Comparison of ENCODE assay signal across 8 cellular contexts in the genomic region with DNA sequence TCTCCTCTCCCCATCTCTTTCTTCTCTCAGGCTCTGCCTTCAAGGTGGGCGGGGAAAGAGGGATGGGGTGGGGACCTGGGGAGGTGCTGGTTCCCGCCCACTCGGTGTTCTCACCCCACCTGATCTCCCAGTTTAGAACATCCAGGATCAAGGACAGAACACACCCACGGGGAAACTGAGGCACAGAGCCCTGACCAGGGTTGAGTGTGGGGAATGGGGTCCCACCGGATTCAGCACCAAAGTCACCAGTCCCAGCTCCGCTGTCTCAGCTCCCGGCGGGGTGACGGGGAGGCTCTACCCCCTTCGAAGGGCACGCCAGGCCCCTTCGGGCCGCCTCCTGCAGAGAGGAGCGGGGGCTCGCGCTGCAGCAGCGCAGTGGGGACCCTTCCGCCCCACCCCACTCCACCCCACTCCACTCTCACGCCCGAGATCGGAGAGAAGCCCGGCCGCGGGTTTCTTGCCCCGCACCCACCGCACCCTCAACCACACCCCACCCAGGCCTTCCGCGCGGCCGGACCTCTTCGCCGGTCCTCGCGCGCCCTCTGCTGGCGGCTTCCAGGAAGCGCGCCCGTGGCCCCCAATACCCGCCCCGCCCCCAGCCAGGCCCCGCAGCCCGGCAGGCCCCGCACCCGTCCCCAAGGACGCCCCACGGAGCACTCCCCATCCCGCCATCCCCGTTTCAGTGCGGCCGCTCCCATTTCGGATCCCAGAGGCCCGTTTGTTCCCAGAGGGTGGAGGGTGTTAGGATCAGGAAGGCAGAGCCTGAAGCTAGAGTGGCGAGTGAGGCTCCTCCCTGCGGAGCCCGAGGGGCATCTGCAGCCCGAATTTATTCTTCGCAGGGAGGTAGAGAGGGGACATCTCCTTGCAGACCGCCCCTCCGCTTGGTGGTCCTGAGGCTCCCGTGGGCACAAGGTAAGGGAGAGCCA. TPM values are rescaled to one million over a fixed set of nuclear protein-coding genes. Genes with fewer than 3 reads are reported as not detected.
DNase-seq lines count a peak whose midpoint lies in the region; ATAC-seq and TF ChIP-seq lines count a peak whose summit lies in the region.

No MANE protein-coding gene starts in this region.

- peaks cover 9% of the 10 kb centered on the region for H3K4me1 Mint-ChIP-seq in neural crest cell
- peaks cover 43% of the 10 kb centered on the region for H3K4me1 Mint-ChIP-seq in stimulated activated naive CD8-positive, alpha-beta T cell treated with anti-CD3 and anti-CD28 coated beads, Interleukin-15, amount 100 ng/mL, for 72 hours

- H3K4me1 ChIP-seq in BLaER1, result peaks cover 37% of the 10 kb centered on the region
- peaks cover 0 to 12% (median 6%) of the 10 kb centered on the region in 4 donors for H3K4me1 ChIP-seq in Peyer's patch

- H3K27ac ChIP-seq in BLaER1, result peak overlapping the region; percentile 49; the same call in 1 of the 2 replicates
- H3K27ac ChIP-seq in Peyer's patch, result no peak overlapping the region

- H3K27me3 ChIP-seq in BLaER1, result peaks cover 44% of the 10 kb centered on the region
- no peaks in the 10 kb centered on the region for H3K27me3 ChIP-seq in Peyer's patch

- H3K9me3 Mint-ChIP-seq in neural crest cell, result no peaks in the 10 kb centered on the region
- no peaks in the 10 kb centered on the region for H3K9me3 Mint-ChIP-seq in stimulated activated naive CD8-positive, alpha-beta T cell treated with anti-CD3 and anti-CD28 coated beads, Interleukin-15, amount 100 ng/mL, for 72 hours

- peaks cover 79% of the 10 kb centered on the region for H3K27me3 Mint-ChIP-seq in neural crest cell (ENCODE audit: low read depth)
- H3K27me3 Mint-ChIP-seq in stimulated activated naive CD8-positive, alpha-beta T cell treated with anti-CD3 and anti-CD28 coated beads, Interleukin-15, amount 100 ng/mL, for 72 hours, result peaks cover 62% of the 10 kb centered on the region

- no peaks in the 10 kb centered on the region for H3K36me3 Mint-ChIP-seq in neural crest cell (ENCODE audit: low read depth)

- H3K9me3 ChIP-seq in BLaER1 (peaks cover 5% of the 10 kb centered on the region; the same call in 1 of the 2 replicates), Peyer's patch (peaks cover 0 to 7% (median 0%) of the 10 kb centered on the region in 4 donors)

- TF ChIP-seq POLR2A in Peyer's patch (IDR thresholded peaks at IDR 0.05), result no peak

- DNase-seq in HK-2 (ENCODE audit: unreplicated experiment), result peak; percentile 90
- DNase-seq in Peyer's patch, result peak; percentile 88 to 91 (median 89)
- peak; percentile 73 for DNase-seq in activated T-helper 9 cell treated with anti-CD3 and anti-CD28 coated beads, Interleukin-2, amount 50 U/mL, for 16 hours (ENCODE audit: low read depth)
- peak; percentile 50 to 87 for DNase-seq in foreskin fibroblast
- DNase-seq in neural crest cell (ENCODE audit: low read depth, low spot score), result peak; percentile 84
- peak; percentile 80 to 85 for DNase-seq in stimulated activated naive CD8-positive, alpha-beta T cell treated with anti-CD3 and anti-CD28 coated beads, Interleukin-15, amount 100 ng/mL, for 72 hours

- H4K20me1 ChIP-seq in BLaER1, result no peaks in the 10 kb centered on the region

- TF ChIP-seq CTCF in Peyer's patch (IDR thresholded peaks at IDR 0.05), result peak; percentile 32 to 98 (median 70)
- TF ChIP-seq CTCF in foreskin fibroblast (IDR thresholded peaks at IDR 0.05; ENCODE audit: low read depth, low read length), result peak; percentile 57
- TF ChIP-seq CTCF in neural crest cell (conservative IDR thresholded peaks at IDR 0.05), result peak; percentile 95

- H3K4me3 ChIP-seq in BLaER1, result peak overlapping the region; percentile 75
- peak overlapping the region; percentile 36 to 62 (median 55) for H3K4me3 ChIP-seq in Peyer's patch
- H3K4me3 ChIP-seq in foreskin fibroblast (ENCODE audit: low read depth in 1 of 2, low read length in 2 of 2), result peak overlapping the region; percentile 54 to 63

- H3K9ac ChIP-seq in BLaER1, result peak overlapping the region; percentile 75; the same call in 1 of the 2 replicates

- no peak overlapping the region for H3K27ac Mint-ChIP-seq in neural crest cell (ENCODE audit: unreplicated experiment)
- H3K27ac Mint-ChIP-seq in stimulated activated naive CD8-positive, alpha-beta T cell treated with anti-CD3 and anti-CD28 coated beads, Interleukin-15, amount 100 ng/mL, for 72 hours, result peak overlapping the region; percentile 41 to 81

- H3K36me3 ChIP-seq in BLaER1, result no peaks in the 10 kb centered on the region
- no peaks in the 10 kb centered on the region for H3K36me3 ChIP-seq in Peyer's patch

- H3K4me3 Mint-ChIP-seq in neural crest cell, result peak overlapping the region; percentile 44
- peak overlapping the region; percentile 76 to 83 for H3K4me3 Mint-ChIP-seq in stimulated activated naive CD8-positive, alpha-beta T cell treated with anti-CD3 and anti-CD28 coated beads, Interleukin-15, amount 100 ng/mL, for 72 hours

- H3K4me2 ChIP-seq in BLaER1, result peak overlapping the region; percentile 97

- ATAC-seq in GM19043 (IDR thresholded peaks at IDR 0.05; ENCODE audit: low read depth, unreplicated experiment), result peak; percentile 70
- ATAC-seq in stimulated activated naive CD8-positive, alpha-beta T cell treated with anti-CD3 and anti-CD28 coated beads, Interleukin-15, amount 100 ng/mL, for 72 hours, result peak; percentile 81

RNA-seq across cellular contexts. Expression of gene POLL, which starts 18.0 kb away (rescaled TPM):
- total RNA-seq in Peyer's patch (10 to 100 TPM; 26.1 to 55.3 (median 41.2) TPM), neural crest cell (30.8 and 36.3 TPM in 2 replicates)

RNA-seq across cellular contexts. Expression of gene DPCD, which starts 18.0 kb away (rescaled TPM):
- total RNA-seq in Peyer's patch, result 10 to 100 TPM in 2 of 4 donors, 1 to 10 TPM in 2; 2.3 to 14.0 (median 8.5) TPM
- total RNA-seq in neural crest cell, result 29.6 and 35.5 TPM in 2 replicates
